Comparison of ENCODE assay signal across 18 cellular contexts in the genomic region with DNA sequence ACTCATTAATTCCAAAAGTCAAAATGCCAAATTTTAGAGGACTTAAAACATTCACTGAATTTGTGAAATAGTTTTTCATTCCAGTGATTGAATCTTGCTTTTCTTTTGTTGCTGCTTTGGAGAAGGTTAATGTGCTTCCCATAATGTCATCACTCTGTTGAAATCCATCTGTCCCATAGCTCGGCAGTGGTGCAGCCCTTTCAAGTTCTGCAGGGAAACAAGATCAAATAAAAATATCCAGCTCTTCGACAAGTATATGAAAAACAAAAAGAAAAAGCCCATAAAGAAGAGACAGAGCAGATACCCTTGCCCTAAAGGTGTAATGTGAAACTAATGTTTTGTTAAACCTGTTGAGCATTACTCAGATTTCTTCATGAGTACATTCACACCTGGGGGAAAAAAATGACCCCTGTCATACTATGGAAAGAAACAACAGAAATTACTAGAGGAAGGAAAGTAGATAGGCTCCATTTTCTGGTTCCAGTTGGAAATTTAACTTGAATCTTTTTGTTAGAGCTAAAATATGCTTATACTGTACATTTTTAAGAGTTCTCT. TPM values are rescaled to one million over a fixed set of nuclear protein-coding genes. Genes with fewer than 3 reads are reported as not detected.
DNase-seq lines count a peak whose midpoint lies in the region; ATAC-seq and TF ChIP-seq lines count a peak whose summit lies in the region.
"Had no signal": no experiment of that assay in that cellular context is flagged by ENCODE, and none has a peak within 500 bp of the region (broad histone marks: within the 10 kb centered on the region; RNA-seq: fewer than 3 reads in every experiment).

No MANE protein-coding gene starts in this region.

- H3K27me3 ChIP-seq in SK-N-SH (ENCODE audit: insufficient read depth) (peaks cover 16% of the 10 kb centered on the region; the same call in 1 of the 2 replicates), left lung (no peaks in the 10 kb centered on the region)
- H3K27me3 ChIP-seq: neural progenitor cell, Peyer's patch had no signal

- H3K79me2 ChIP-seq in SK-N-SH (ENCODE audit: insufficient read depth), result no peaks in the 10 kb centered on the region

- no peak for TF ChIP-seq RAD21 in SK-N-SH (IDR thresholded peaks at IDR 0.05; ENCODE audit: low read length)

- H3K9ac ChIP-seq in SK-N-SH, result no peak overlapping the region
- H3K9ac ChIP-seq: neural progenitor cell had no signal

- TF ChIP-seq CTCF in SK-N-SH (IDR thresholded peaks at IDR 0.05) (no peak), left lung (IDR thresholded peaks at IDR 0.05) (no peak)

- intact Hi-C loops in left lung (cut with DNase I), result no loop called here

- H3F3A ChIP-seq in SK-N-SH (replicated peaks; ENCODE audit: insufficient read depth), result no peaks in the 10 kb centered on the region

- no peaks in the 10 kb centered on the region for H3K9me3 ChIP-seq in SK-N-SH
- no peaks in the 10 kb centered on the region for H3K9me3 ChIP-seq in left lung
- H3K9me3 ChIP-seq: Peyer's patch, thoracic aorta had no signal

- H3K27ac ChIP-seq in SK-N-SH (ENCODE audit: low read depth in 2 of 2, low read length in 1 of 2) (no peak overlapping the region), left lung (peak overlapping the region in 1 of 2 donors; percentile 20)
- H3K27ac ChIP-seq: neural progenitor cell, thoracic aorta had no signal

- ATAC-seq in SK-N-SH treated with all-trans-retinoic acid at 6 μM for 48 hours (no peak), left lung (peak; percentile 15), HG02623 (IDR thresholded peaks at IDR 0.05; ENCODE audit: unreplicated experiment) (no peak)

- CTCF ChIA-PET in SK-N-SH (lab: Yijun Ruan, JAX), result interaction anchor here (0.7 to 1.7 kb wide), 3 partner anchors 13 to 152 kb away, joined by 3 to 5 read pairs (median 3); no protein-coding TSS in a partner anchor

- H3K4me1 ChIP-seq in SK-N-SH (ENCODE audit: control insufficient read depth in 1 of 2, insufficient read depth in 2 of 2, low read depth in 1 of 2, low read length in 1 of 2), result peaks cover 0 to 4% of the 10 kb centered on the region in 2 experiments; a peak in 1 of 4 replicates
- peaks cover 0 to 3% of the 10 kb centered on the region in 2 donors for H3K4me1 ChIP-seq in left lung

- POLR2A ChIA-PET in SK-N-SH (lab: Yijun Ruan, JAX), result no interaction called here

- H3K36me3 ChIP-seq in SK-N-SH (replicated peaks in 1 of 2; ENCODE audit: control insufficient read depth in 1 of 2, insufficient read depth in 2 of 2, low read length in 1 of 2), result no peaks in the 10 kb centered on the region
- no peaks in the 10 kb centered on the region for H3K36me3 ChIP-seq in left lung
- H3K36me3 ChIP-seq: neural progenitor cell, Peyer's patch, thoracic aorta had no signal

- H4K20me1 ChIP-seq in SK-N-SH (ENCODE audit: insufficient read depth), result no peaks in the 10 kb centered on the region

- no peaks in the 10 kb centered on the region for H3K9me2 ChIP-seq in SK-N-SH

- H3K4me2 ChIP-seq in SK-N-SH, result peak overlapping the region; percentile 52; the same call in 1 of the 2 replicates
- H3K4me2 ChIP-seq: GM23338, neural progenitor cell had no signal

- DNase-seq in SK-N-SH (no peak), SK-N-DZ (ENCODE audit: low spot score) (peak; percentile 13), left lung (no peak), NCI-H226 (no peak), NCI-H1694 treated with DMSO at 0.1 percent for 48 hours (lab: John Stamatoyannopoulos, UW) (no peak)
- DNase-seq in central memory CD4-positive, alpha-beta T cell, result no peak
- DNase-seq: activated CD4-positive, alpha-beta T cell treated with anti-CD3 and anti-CD28 coated beads, Interleukin-2, amount 50 U/mL, for 1 hour; activated naive CD4-positive, alpha-beta T cell treated with Interleukin-2 at 50 U/mL for 16 hours; aorta; CD4-positive, alpha-beta T cell; hippocampal formation; kidney had no signal

- H2AFZ ChIP-seq in SK-N-SH (ENCODE audit: low read depth), result no peak overlapping the region
- H2AFZ ChIP-seq: GM23338, neural progenitor cell had no signal

- H3K4me3 ChIP-seq in SK-N-SH (ENCODE audit: low read depth in 2 of 2, low read length in 1 of 2), result no peak overlapping the region
- H3K4me3 ChIP-seq in left lung, result no peak overlapping the region
- H3K4me3 ChIP-seq: GM23338, neural progenitor cell, Peyer's patch, thoracic aorta had no signal

- 2% methylated on average over 2 of the region's 2 CpGs for WGBS in SK-N-SH (ENCODE audit: low lambda C conversion rate)

- TF ChIP-seq EP300 in SK-N-SH (IDR thresholded peaks at IDR 0.05; ENCODE audit: borderline replicate concordance in 1 of 2, low read depth in 1 of 2, low read length in 1 of 2), result no peak

TF ChIP-seq in SK-N-SH, 30 proteins besides CTCF, POLR2A, EP300 and RAD21 (continues in another document):
- TF ChIP-seq JUND (IDR thresholded peaks at IDR 0.05) (no peak), POLR2AphosphoS5 (IDR thresholded peaks at IDR 0.05; ENCODE audit: low read depth, low read length) (no peak), CHD2 (IDR thresholded peaks at IDR 0.05; ENCODE audit: low read length, partially characterized antibody) (no peak), TCF12 (IDR thresholded peaks at IDR 0.05) (no peak), MXI1 (IDR thresholded peaks at IDR 0.05; ENCODE audit: low read depth, low read length) (no peak), FOSL2 (IDR thresholded peaks at IDR 0.05; ENCODE audit: borderline replicate concordance, low read depth) (no peak), GATA2 (CRISPR knock-in tag; IDR thresholded peaks at IDR 0.05) (no peak), NRF1 (IDR thresholded peaks at IDR 0.05; ENCODE audit: low read depth, low read length) (no peak), EZH2phosphoT487 (IDR thresholded peaks at IDR 0.05; ENCODE audit: borderline replicate concordance, low read depth) (no peak), FOXM1 (IDR thresholded peaks at IDR 0.05; ENCODE audit: low read depth) (no peak), ELF1 (IDR thresholded peaks at IDR 0.05) (no peak), RFX5 (IDR thresholded peaks at IDR 0.05; ENCODE audit: low read length) (no peak)
- TF ChIP-seq, protein P1, sequence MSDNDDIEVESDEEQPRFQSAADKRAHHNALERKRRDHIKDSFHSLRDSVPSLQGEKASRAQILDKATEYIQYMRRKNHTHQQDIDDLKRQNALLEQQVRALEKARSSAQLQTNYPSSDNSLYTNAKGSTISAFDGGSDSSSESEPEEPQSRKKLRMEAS (IDR thresholded peaks at IDR 0.05; ENCODE audit: low read depth), result no peak
- TF ChIP-seq, protein P2, sequence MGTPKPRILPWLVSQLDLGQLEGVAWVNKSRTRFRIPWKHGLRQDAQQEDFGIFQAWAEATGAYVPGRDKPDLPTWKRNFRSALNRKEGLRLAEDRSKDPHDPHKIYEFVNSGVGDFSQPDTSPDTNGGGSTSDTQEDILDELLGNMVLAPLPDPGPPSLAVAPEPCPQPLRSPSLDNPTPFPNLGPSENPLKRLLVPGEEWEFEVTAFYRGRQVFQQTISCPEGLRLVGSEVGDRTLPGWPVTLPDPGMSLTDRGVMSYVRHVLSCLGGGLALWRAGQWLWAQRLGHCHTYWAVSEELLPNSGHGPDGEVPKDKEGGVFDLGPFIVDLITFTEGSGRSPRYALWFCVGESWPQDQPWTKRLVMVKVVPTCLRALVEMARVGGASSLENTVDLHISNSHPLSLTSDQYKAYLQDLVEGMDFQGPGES (IDR thresholded peaks at IDR 0.05; ENCODE audit: low read depth, low read length), result no peak

TF ChIP-seq in SK-N-SH treated with all-trans-retinoic acid at 6 μM for 48 hours, 23 proteins besides CTCF, POLR2A, EP300 and RAD21 (continues in another document):
- no peak for TF ChIP-seq ZNF70 (CRISPR knock-in tag; IDR thresholded peaks at IDR 0.05)
- no peak for TF ChIP-seq ISL1 (CRISPR knock-in tag; IDR thresholded peaks at IDR 0.05)
- TF ChIP-seq ARNTL (CRISPR knock-in tag; IDR thresholded peaks at IDR 0.05; ENCODE audit: borderline replicate concordance, low read depth), result no peak
- TF ChIP-seq CSDC2 (CRISPR knock-in tag; IDR thresholded peaks at IDR 0.05), result no peak
- no peak for TF ChIP-seq BACH2 (CRISPR knock-in tag; IDR thresholded peaks at IDR 0.05; ENCODE audit: borderline replicate concordance)
- TF ChIP-seq, protein P3, sequence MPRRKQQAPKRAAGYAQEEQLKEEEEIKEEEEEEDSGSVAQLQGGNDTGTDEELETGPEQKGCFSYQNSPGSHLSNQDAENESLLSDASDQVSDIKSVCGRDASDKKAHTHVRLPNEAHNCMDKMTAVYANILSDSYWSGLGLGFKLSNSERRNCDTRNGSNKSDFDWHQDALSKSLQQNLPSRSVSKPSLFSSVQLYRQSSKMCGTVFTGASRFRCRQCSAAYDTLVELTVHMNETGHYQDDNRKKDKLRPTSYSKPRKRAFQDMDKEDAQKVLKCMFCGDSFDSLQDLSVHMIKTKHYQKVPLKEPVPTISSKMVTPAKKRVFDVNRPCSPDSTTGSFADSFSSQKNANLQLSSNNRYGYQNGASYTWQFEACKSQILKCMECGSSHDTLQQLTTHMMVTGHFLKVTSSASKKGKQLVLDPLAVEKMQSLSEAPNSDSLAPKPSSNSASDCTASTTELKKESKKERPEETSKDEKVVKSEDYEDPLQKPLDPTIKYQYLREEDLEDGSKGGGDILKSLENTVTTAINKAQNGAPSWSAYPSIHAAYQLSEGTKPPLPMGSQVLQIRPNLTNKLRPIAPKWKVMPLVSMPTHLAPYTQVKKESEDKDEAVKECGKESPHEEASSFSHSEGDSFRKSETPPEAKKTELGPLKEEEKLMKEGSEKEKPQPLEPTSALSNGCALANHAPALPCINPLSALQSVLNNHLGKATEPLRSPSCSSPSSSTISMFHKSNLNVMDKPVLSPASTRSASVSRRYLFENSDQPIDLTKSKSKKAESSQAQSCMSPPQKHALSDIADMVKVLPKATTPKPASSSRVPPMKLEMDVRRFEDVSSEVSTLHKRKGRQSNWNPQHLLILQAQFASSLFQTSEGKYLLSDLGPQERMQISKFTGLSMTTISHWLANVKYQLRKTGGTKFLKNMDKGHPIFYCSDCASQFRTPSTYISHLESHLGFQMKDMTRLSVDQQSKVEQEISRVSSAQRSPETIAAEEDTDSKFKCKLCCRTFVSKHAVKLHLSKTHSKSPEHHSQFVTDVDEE (CRISPR knock-in tag; IDR thresholded peaks at IDR 0.05), result no peak
- TF ChIP-seq OSR1 (CRISPR knock-in tag; IDR thresholded peaks at IDR 0.05), result no peak
- TF ChIP-seq TCF4 (CRISPR knock-in tag; IDR thresholded peaks at IDR 0.05; ENCODE audit: borderline replicate concordance), result no peak
- TF ChIP-seq ZFP30 (CRISPR knock-in tag; IDR thresholded peaks at IDR 0.05), result no peak

RNA-seq across cellular contexts. Expression of gene AGR3, which starts 35.1 kb away (rescaled TPM):
- polyA plus RNA-seq in SK-N-SH (2012; rRNA removed), result not detected in 2 replicates
- not detected in 2 replicates for polyA plus RNA-seq in SK-N-SH (2012; cell fraction: cytosol; rRNA removed)
- not detected in 2 replicates for polyA plus RNA-seq in SK-N-SH (2012; cell fraction: nucleus; rRNA removed)
- not detected in 2 replicates for polyA plus RNA-seq in SK-N-DZ (2014; cell fraction: cytosol; rRNA removed)
- polyA plus RNA-seq in SK-N-DZ (2014; cell fraction: nucleus; rRNA removed), result not detected in 2 replicates
- 100 to 1,000 TPM; 115 to 132 TPM for total RNA-seq in left lung
- total RNA-seq: aorta; CD4-positive, alpha-beta T cell; GM23338 had no signal
- polyA plus RNA-seq: GM23338 had no signal

RNA-seq across cellular contexts. Expression of gene AGR2, which starts 41.9 kb away (rescaled TPM):
- not detected in 2 replicates for polyA plus RNA-seq in SK-N-SH (2012; rRNA removed)
- polyA plus RNA-seq in SK-N-SH (2012; cell fraction: cytosol; rRNA removed), result not detected in 2 replicates
- polyA plus RNA-seq in SK-N-SH (2012; cell fraction: nucleus; rRNA removed), result not detected in 2 replicates
- not detected in 2 replicates for polyA plus RNA-seq in SK-N-DZ (2014; cell fraction: cytosol; rRNA removed)
- not detected in 2 replicates for polyA plus RNA-seq in SK-N-DZ (2014; cell fraction: nucleus; rRNA removed)
- 100 to 1,000 TPM; 182 to 376 TPM for total RNA-seq in left lung
- total RNA-seq: aorta; CD4-positive, alpha-beta T cell; GM23338 had no signal
- polyA plus RNA-seq: GM23338 had no signal
